20 cellular contexts compared by ENCODE assay signal in genomic region chr5:109225695-109226094, GRCh38.
DNase-seq lines count a peak whose midpoint lies in the region; ATAC-seq and TF ChIP-seq lines count a peak whose summit lies in the region.
"Had no signal": no experiment of that assay in that cellular context is flagged by ENCODE, and none has a peak within 500 bp of the region (broad histone marks: within the 10 kb centered on the region; RNA-seq: fewer than 3 reads in every experiment).

No MANE protein-coding gene starts in this region.

- no peaks in the 10 kb centered on the region for H3K36me3 ChIP-seq in hepatocyte (replicated peaks; ENCODE audit: insufficient read depth, low read depth)
- H3K36me3 ChIP-seq in naive thymus-derived CD4-positive, alpha-beta T cell (ENCODE audit: control insufficient read depth in 2 of 3, insufficient read depth in 3 of 3, low read length in 3 of 3), result no peaks in the 10 kb centered on the region

- WGBS in hepatocyte (ENCODE audit: low lambda C conversion rate, missing lambda C conversion rate), result 46% methylated on average over 6 of the region's 6 CpGs

- intact Hi-C loops in posterior vena cava (cut with DNase I), result no loop called here
- intact Hi-C loops in naive thymus-derived CD4-positive, alpha-beta T cell (cut with micrococcal nuclease), result no loop called here

- no peak overlapping the region for H2AFZ ChIP-seq in hepatocyte

- H3K4me2 ChIP-seq in hepatocyte, result no peak overlapping the region
- H3K4me2 ChIP-seq: KMS-11 had no signal

- H3K4me3 ChIP-seq in fibroblast of the aortic adventitia (ENCODE audit: low read depth, low read length) (no peak overlapping the region), hepatocyte (no peak overlapping the region)
- H3K4me3 ChIP-seq in naive thymus-derived CD4-positive, alpha-beta T cell (ENCODE audit: low read length), result no peak overlapping the region
- H3K4me3 ChIP-seq: GM12878 had no signal

- no peaks in the 10 kb centered on the region for H3K9me2 ChIP-seq in hepatocyte (replicated peaks; ENCODE audit: insufficient read depth)

- no peaks in the 10 kb centered on the region for H3K9me3 ChIP-seq in hepatocyte (ENCODE audit: low read depth)
- no peaks in the 10 kb centered on the region for H3K9me3 ChIP-seq in naive thymus-derived CD4-positive, alpha-beta T cell (ENCODE audit: control insufficient read depth in 2 of 3, low read length in 3 of 3)

- H3K36me3 Mint-ChIP-seq in naive thymus-derived CD4-positive, alpha-beta T cell, result no peaks in the 10 kb centered on the region
- H3K36me3 Mint-ChIP-seq: CD4-positive, CD25-positive, alpha-beta regulatory T cell had no signal

- H3K79me2 ChIP-seq in hepatocyte, result no peaks in the 10 kb centered on the region

- H3K27ac ChIP-seq in hepatocyte, result no peak overlapping the region
- no peak overlapping the region for H3K27ac ChIP-seq in naive thymus-derived CD4-positive, alpha-beta T cell (ENCODE audit: low read depth, low read length)
- H3K27ac ChIP-seq: KMS-11 had no signal

- no peaks in the 10 kb centered on the region for H3K4me1 Mint-ChIP-seq in naive thymus-derived CD4-positive, alpha-beta T cell
- H3K4me1 Mint-ChIP-seq: CD4-positive, CD25-positive, alpha-beta regulatory T cell had no signal

- peaks cover 0 to 6% (median under 1%) of the 10 kb centered on the region in 5 donors for H3K27me3 Mint-ChIP-seq in naive thymus-derived CD4-positive, alpha-beta T cell

- DNase-seq in amniotic epithelial cell (ENCODE audit: low read depth) (peak; percentile 62), fibroblast of the aortic adventitia (ENCODE audit: low read depth) (peak; percentile 3), hepatocyte (ENCODE audit: low spot score) (peak; percentile 26), posterior vena cava (ENCODE audit: low spot score) (peak; percentile 87), NCI-H446 treated with DMSO at 0.1 percent for 48 hours (lab: John Stamatoyannopoulos, UW) (no peak), NCI-H510A treated with DMSO at 0.1 percent for 48 hours (lab: John Stamatoyannopoulos, UW) (no peak)
- no peak for DNase-seq in naive thymus-derived CD4-positive, alpha-beta T cell
- DNase-seq: CD4-positive, CD25-positive, alpha-beta regulatory T cell; DMS79; H9; HFFc6; NCI-H1105; NCI-H146; NCI-H2029; NCI-H226; NCI-H524 treated with DMSO at 0.1 percent for 48 hours; OCI-M1 had no signal

- H4K20me1 ChIP-seq in hepatocyte (ENCODE audit: insufficient read depth, poor library complexity, severe bottlenecking), result no peaks in the 10 kb centered on the region

- no peak overlapping the region for H3K27ac Mint-ChIP-seq in naive thymus-derived CD4-positive, alpha-beta T cell
- H3K27ac Mint-ChIP-seq: H9, HFFc6 had no signal

- CTCF ChIA-PET in naive thymus-derived CD4-positive, alpha-beta T cell (lab: Charles Lee), result no interaction called here

- peaks cover 0 to 2% (median 0%) of the 10 kb centered on the region in 11 donors for H3K9me3 Mint-ChIP-seq in naive thymus-derived CD4-positive, alpha-beta T cell
- H3K9me3 Mint-ChIP-seq: CD4-positive, CD25-positive, alpha-beta regulatory T cell; HFFc6 had no signal

- H3K4me1 ChIP-seq in hepatocyte (ENCODE audit: insufficient read depth), result no peaks in the 10 kb centered on the region
- H3K4me1 ChIP-seq in naive thymus-derived CD4-positive, alpha-beta T cell (ENCODE audit: control insufficient read depth in 2 of 2, insufficient read depth in 2 of 2, low read length in 2 of 2), result no peaks in the 10 kb centered on the region

- TF ChIP-seq CTCF in fibroblast of the aortic adventitia (IDR thresholded peaks at IDR 0.05; ENCODE audit: insufficient read depth, low read length), result no peak
- TF ChIP-seq CTCF in hepatocyte (IDR thresholded peaks at IDR 0.05; ENCODE audit: poor library complexity), result no peak

- POLR2A ChIA-PET in naive thymus-derived CD4-positive, alpha-beta T cell (lab: Charles Lee), result no interaction called here

- ATAC-seq in naive thymus-derived CD4-positive, alpha-beta T cell, result no peak
- ATAC-seq in HG02981 (IDR thresholded peaks at IDR 0.05; ENCODE audit: unreplicated experiment), result no peak
- ATAC-seq: GM12878 had no signal

- no peaks in the 10 kb centered on the region for H3K27me3 ChIP-seq in hepatocyte
- no peaks in the 10 kb centered on the region for H3K27me3 ChIP-seq in naive thymus-derived CD4-positive, alpha-beta T cell (ENCODE audit: control insufficient read depth in 2 of 2, insufficient read depth in 2 of 2, low read length in 2 of 2)

- H3K4me3 Mint-ChIP-seq in naive thymus-derived CD4-positive, alpha-beta T cell, result no peak overlapping the region
- H3K4me3 Mint-ChIP-seq: CD4-positive, CD25-positive, alpha-beta regulatory T cell; H9; HFFc6 had no signal

Comparison
In these comparisons a context has a peak if more than half of its experiments do, and no peak if none do; other contexts are left out.
1. DNase-seq: peak in amniotic epithelial cell (single experiment), fibroblast of the aortic adventitia (single experiment), hepatocyte (single experiment) and posterior vena cava (single experiment); none in NCI-H446 treated with DMSO at 0.1 percent for 48 hours (single experiment), NCI-H510A treated with DMSO at 0.1 percent for 48 hours (single experiment) and naive thymus-derived CD4-positive, alpha-beta T cell (0 of 9).